1 cellular context compared by ENCODE assay signal in genomic region chr5:57298985-57299491, GRCh38.
TF ChIP-seq lines count a peak whose summit lies in the region.

No MANE protein-coding gene starts in this region.

TF ChIP-seq in K562, 482 proteins besides CTCF, POLR2A, EP300 and RAD21 (continued from another document):
- peak; percentile 59 for TF ChIP-seq DEAF1 (CRISPR knock-in tag; IDR thresholded peaks at IDR 0.05)
- no peak for TF ChIP-seq GTF3C2 (IDR thresholded peaks at IDR 0.05; ENCODE audit: borderline replicate concordance, extremely low read depth, insufficient read length)
- no peak for TF ChIP-seq ETV6 (IDR thresholded peaks at IDR 0.05; ENCODE audit: borderline replicate concordance in 1 of 2, low read depth in 2 of 2, low read length in 1 of 2)
- TF ChIP-seq ETV6 (CRISPR knock-in tag; IDR thresholded peaks at IDR 0.05; ENCODE audit: borderline replicate concordance), result no peak
- no peak for TF ChIP-seq HES1 (IDR thresholded peaks at IDR 0.05; ENCODE audit: low read depth)
- TF ChIP-seq, protein P1, sequence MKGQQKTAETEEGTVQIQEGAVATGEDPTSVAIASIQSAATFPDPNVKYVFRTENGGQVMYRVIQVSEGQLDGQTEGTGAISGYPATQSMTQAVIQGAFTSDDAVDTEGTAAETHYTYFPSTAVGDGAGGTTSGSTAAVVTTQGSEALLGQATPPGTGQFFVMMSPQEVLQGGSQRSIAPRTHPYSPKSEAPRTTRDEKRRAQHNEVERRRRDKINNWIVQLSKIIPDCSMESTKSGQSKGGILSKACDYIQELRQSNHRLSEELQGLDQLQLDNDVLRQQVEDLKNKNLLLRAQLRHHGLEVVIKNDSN (CRISPR knock-in tag; IDR thresholded peaks at IDR 0.05), result peak; percentile 57
- no peak for TF ChIP-seq OTX1 (CRISPR knock-in tag; IDR thresholded peaks at IDR 0.05)
- TF ChIP-seq ZNF140 (CRISPR knock-in tag; IDR thresholded peaks at IDR 0.05), result no peak
- peak; percentile 79; the same call in 1 of the 2 replicates for TF ChIP-seq MBD1 (CRISPR knock-in tag; IDR thresholded peaks at IDR 0.05)
- peak; percentile 20 for TF ChIP-seq CBFA2T2 (conservative IDR thresholded peaks at IDR 0.05)
- peak; percentile 65 for TF ChIP-seq ZNF134 (CRISPR knock-in tag; conservative IDR thresholded peaks at IDR 0.05)
- TF ChIP-seq C11orf30 (IDR thresholded peaks at IDR 0.05; ENCODE audit: low read depth), result no peak
- peak; percentile 45; the same call in 1 of the 2 replicates for TF ChIP-seq TOE1 (IDR thresholded peaks at IDR 0.05; ENCODE audit: borderline replicate concordance)
- TF ChIP-seq TOE1 (CRISPR knock-in tag; IDR thresholded peaks at IDR 0.05; ENCODE audit: borderline replicate concordance, low read depth), result no peak
- TF ChIP-seq, protein P2, sequence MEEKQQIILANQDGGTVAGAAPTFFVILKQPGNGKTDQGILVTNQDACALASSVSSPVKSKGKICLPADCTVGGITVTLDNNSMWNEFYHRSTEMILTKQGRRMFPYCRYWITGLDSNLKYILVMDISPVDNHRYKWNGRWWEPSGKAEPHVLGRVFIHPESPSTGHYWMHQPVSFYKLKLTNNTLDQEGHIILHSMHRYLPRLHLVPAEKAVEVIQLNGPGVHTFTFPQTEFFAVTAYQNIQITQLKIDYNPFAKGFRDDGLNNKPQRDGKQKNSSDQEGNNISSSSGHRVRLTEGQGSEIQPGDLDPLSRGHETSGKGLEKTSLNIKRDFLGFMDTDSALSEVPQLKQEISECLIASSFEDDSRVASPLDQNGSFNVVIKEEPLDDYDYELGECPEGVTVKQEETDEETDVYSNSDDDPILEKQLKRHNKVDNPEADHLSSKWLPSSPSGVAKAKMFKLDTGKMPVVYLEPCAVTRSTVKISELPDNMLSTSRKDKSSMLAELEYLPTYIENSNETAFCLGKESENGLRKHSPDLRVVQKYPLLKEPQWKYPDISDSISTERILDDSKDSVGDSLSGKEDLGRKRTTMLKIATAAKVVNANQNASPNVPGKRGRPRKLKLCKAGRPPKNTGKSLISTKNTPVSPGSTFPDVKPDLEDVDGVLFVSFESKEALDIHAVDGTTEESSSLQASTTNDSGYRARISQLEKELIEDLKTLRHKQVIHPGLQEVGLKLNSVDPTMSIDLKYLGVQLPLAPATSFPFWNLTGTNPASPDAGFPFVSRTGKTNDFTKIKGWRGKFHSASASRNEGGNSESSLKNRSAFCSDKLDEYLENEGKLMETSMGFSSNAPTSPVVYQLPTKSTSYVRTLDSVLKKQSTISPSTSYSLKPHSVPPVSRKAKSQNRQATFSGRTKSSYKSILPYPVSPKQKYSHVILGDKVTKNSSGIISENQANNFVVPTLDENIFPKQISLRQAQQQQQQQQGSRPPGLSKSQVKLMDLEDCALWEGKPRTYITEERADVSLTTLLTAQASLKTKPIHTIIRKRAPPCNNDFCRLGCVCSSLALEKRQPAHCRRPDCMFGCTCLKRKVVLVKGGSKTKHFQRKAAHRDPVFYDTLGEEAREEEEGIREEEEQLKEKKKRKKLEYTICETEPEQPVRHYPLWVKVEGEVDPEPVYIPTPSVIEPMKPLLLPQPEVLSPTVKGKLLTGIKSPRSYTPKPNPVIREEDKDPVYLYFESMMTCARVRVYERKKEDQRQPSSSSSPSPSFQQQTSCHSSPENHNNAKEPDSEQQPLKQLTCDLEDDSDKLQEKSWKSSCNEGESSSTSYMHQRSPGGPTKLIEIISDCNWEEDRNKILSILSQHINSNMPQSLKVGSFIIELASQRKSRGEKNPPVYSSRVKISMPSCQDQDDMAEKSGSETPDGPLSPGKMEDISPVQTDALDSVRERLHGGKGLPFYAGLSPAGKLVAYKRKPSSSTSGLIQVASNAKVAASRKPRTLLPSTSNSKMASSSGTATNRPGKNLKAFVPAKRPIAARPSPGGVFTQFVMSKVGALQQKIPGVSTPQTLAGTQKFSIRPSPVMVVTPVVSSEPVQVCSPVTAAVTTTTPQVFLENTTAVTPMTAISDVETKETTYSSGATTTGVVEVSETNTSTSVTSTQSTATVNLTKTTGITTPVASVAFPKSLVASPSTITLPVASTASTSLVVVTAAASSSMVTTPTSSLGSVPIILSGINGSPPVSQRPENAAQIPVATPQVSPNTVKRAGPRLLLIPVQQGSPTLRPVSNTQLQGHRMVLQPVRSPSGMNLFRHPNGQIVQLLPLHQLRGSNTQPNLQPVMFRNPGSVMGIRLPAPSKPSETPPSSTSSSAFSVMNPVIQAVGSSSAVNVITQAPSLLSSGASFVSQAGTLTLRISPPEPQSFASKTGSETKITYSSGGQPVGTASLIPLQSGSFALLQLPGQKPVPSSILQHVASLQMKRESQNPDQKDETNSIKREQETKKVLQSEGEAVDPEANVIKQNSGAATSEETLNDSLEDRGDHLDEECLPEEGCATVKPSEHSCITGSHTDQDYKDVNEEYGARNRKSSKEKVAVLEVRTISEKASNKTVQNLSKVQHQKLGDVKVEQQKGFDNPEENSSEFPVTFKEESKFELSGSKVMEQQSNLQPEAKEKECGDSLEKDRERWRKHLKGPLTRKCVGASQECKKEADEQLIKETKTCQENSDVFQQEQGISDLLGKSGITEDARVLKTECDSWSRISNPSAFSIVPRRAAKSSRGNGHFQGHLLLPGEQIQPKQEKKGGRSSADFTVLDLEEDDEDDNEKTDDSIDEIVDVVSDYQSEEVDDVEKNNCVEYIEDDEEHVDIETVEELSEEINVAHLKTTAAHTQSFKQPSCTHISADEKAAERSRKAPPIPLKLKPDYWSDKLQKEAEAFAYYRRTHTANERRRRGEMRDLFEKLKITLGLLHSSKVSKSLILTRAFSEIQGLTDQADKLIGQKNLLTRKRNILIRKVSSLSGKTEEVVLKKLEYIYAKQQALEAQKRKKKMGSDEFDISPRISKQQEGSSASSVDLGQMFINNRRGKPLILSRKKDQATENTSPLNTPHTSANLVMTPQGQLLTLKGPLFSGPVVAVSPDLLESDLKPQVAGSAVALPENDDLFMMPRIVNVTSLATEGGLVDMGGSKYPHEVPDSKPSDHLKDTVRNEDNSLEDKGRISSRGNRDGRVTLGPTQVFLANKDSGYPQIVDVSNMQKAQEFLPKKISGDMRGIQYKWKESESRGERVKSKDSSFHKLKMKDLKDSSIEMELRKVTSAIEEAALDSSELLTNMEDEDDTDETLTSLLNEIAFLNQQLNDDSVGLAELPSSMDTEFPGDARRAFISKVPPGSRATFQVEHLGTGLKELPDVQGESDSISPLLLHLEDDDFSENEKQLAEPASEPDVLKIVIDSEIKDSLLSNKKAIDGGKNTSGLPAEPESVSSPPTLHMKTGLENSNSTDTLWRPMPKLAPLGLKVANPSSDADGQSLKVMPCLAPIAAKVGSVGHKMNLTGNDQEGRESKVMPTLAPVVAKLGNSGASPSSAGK (IDR thresholded peaks at IDR 0.05), result no peak
- TF ChIP-seq SMC3 (conservative IDR thresholded peaks at IDR 0.05; ENCODE audit: insufficient read depth, low read depth, low read length), result 0 out of 2 replicates have a peak, but pooled peaks have one; percentile 29
- no peak for TF ChIP-seq STAT6 (CRISPR knock-in tag; IDR thresholded peaks at IDR 0.05)
